ENCODE assay signal across 1 cellular context in genomic region chr2:42136832-42137821, GRCh38.
TF ChIP-seq lines count a peak whose summit lies in the region.

No MANE protein-coding gene starts in this region.

TF ChIP-seq in H1, 55 proteins besides CTCF, POLR2A, EP300 and RAD21:
- TF ChIP-seq CHD7 (IDR thresholded peaks at IDR 0.05; ENCODE audit: insufficient replicate concordance, low read length): no peak
- no peak for TF ChIP-seq POLR2AphosphoS5 (IDR thresholded peaks at IDR 0.05; ENCODE audit: low read depth, low read length)
- no peak for TF ChIP-seq SUZ12 (IDR thresholded peaks at IDR 0.05; ENCODE audit: low read length)
- no peak for TF ChIP-seq SAP30 (IDR thresholded peaks at IDR 0.05; ENCODE audit: insufficient read depth, insufficient replicate concordance, low read length)
- TF ChIP-seq ASH2L (IDR thresholded peaks at IDR 0.05; ENCODE audit: low read length): no peak
- TF ChIP-seq HDAC2 (IDR thresholded peaks at IDR 0.05; ENCODE audit: borderline replicate concordance in 1 of 2, low read depth in 2 of 2, low read length in 2 of 2): no peak
- no peak for TF ChIP-seq GTF2F1 (IDR thresholded peaks at IDR 0.05; ENCODE audit: borderline replicate concordance, low read depth, low read length)
- TF ChIP-seq KDM5A (IDR thresholded peaks at IDR 0.05; ENCODE audit: low read length): no peak
- no peak for TF ChIP-seq NANOG (IDR thresholded peaks at IDR 0.05; ENCODE audit: insufficient read depth, low read depth, low read length, poor library complexity, severe bottlenecking)
- TF ChIP-seq TBP (IDR thresholded peaks at IDR 0.05; ENCODE audit: low read depth, low read length): no peak
- TF ChIP-seq BRCA1 (IDR thresholded peaks at IDR 0.05; ENCODE audit: low read depth, low read length): no peak
- no peak for TF ChIP-seq CREB1 (IDR thresholded peaks at IDR 0.05)
- TF ChIP-seq CTBP2 (IDR thresholded peaks at IDR 0.05; ENCODE audit: borderline replicate concordance, insufficient read depth, insufficient read length, low read length): no peak
- TF ChIP-seq CHD1 (IDR thresholded peaks at IDR 0.05; ENCODE audit: low read depth, low read length): no peak
- TF ChIP-seq ZNF274 (IDR thresholded peaks at IDR 0.05; ENCODE audit: borderline replicate concordance, extremely low read depth, low read length): no peak
- TF ChIP-seq E2F6 (IDR thresholded peaks at IDR 0.05): no peak
- TF ChIP-seq USF2 (IDR thresholded peaks at IDR 0.05; ENCODE audit: low read length): no peak
